In the genomic region with DNA sequence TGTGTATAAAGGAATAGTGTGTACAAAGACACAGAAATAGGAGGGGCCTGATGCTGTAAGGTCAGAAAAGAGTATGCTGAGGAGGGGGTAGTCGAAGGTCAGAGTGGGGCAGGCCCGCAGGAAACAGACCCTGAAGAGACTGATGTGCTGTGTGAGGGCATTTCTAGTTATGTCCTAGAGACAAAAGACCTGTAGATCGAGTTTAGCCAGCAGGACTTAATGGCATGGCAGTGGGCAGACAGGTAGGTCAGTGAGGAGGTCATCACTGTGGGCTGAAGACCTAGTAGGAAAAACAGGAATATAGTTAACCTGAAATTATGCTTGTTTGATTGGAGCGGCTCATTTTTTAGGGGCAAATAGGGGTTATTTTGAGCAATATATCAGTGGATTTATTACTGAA, we compare ENCODE assay signal across 21 cellular contexts. TPM values are rescaled to one million over a fixed set of nuclear protein-coding genes. Genes with fewer than 3 reads are reported as not detected.
DNase-seq lines count a peak whose midpoint lies in the region; ATAC-seq, FAIRE-seq and TF ChIP-seq lines count a peak whose summit lies in the region.
"Had no signal": no experiment of that assay in that cellular context is flagged by ENCODE, and none has a peak within 500 bp of the region (broad histone marks: within the 10 kb centered on the region; RNA-seq: fewer than 3 reads in every experiment).

No MANE protein-coding gene starts in this region.

- H3K4me3 ChIP-seq in K562, result no peak overlapping the region
- H3K4me3 ChIP-seq in mesenchymal stem cell (ENCODE audit: insufficient read depth in 1 of 2, low read depth in 1 of 2, low read length in 2 of 2), result no peak overlapping the region
- H3K4me3 ChIP-seq in gastrocnemius medialis, result no peak overlapping the region
- no peak overlapping the region for H3K4me3 ChIP-seq in aorta (ENCODE audit: low read length in 2 of 2)
- no peak overlapping the region for H3K4me3 ChIP-seq in Karpas-422 (ENCODE audit: low read length)
- H3K4me3 ChIP-seq: GM23248, lower lobe of right lung, prostate gland, transverse colon had no signal

- no peak for TF ChIP-seq CTCF in K562 (IDR thresholded peaks at IDR 0.05 in 2 of 3, conservative IDR thresholded peaks at IDR 0.05 in 1 of 3; ENCODE audit: insufficient read depth in 2 of 3, low read depth in 1 of 3, low read length in 3 of 3)
- no peak for TF ChIP-seq CTCF in gastrocnemius medialis (IDR thresholded peaks at IDR 0.05 in 4 of 5, conservative IDR thresholded peaks at IDR 0.05 in 1 of 5)

- H3K14ac ChIP-seq in mesenchymal stem cell (ENCODE audit: low read length in 2 of 2), result no peak overlapping the region

- H3K4me2 ChIP-seq in K562 (ENCODE audit: insufficient read depth, low read length), result no peak overlapping the region
- H3K4me2 ChIP-seq in mesenchymal stem cell (ENCODE audit: low read length, poor library complexity, severe bottlenecking), result no peak overlapping the region
- no peak overlapping the region for H3K4me2 ChIP-seq in Karpas-422 (ENCODE audit: low read depth, low read length, poor library complexity, severe bottlenecking)

- no peak overlapping the region for H3K23ac ChIP-seq in mesenchymal stem cell (ENCODE audit: low read length in 2 of 2)

- POLR2A ChIA-PET in K562 (lab: Yijun Ruan, JAX), result interaction anchor here (0.7 to 0.8 kb wide), 2 partner anchors 9 to 33 kb away, joined by 3 to 4 read pairs; no protein-coding TSS in a partner anchor
- POLR2A ChIA-PET in activated CD4-positive, alpha-beta T cell treated with anti-CD3 and anti-CD28 coated beads for 36 hours (lab: Charles Lee), result no interaction called here

- no peak for FAIRE-seq in K562 (lab: Jason Lieb, UNC)

- H3K9me2 ChIP-seq in Karpas-422 (replicated peaks; ENCODE audit: insufficient read depth, low read length), result no peaks in the 10 kb centered on the region

- TF ChIP-seq POLR2A in K562 (conservative IDR thresholded peaks at IDR 0.05) (no peak), gastrocnemius medialis (IDR thresholded peaks at IDR 0.05) (no peak)

- H3K79me2 ChIP-seq in K562 (ENCODE audit: control insufficient read depth, insufficient read depth, low read length) (peaks cover 53% of the 10 kb centered on the region), Karpas-422 (ENCODE audit: low read length) (peaks cover 39% of the 10 kb centered on the region)

- DNase-seq in ELF-1 (ENCODE audit: low read depth, low spot score) (peak; percentile 42), K562 (ENCODE audit: extremely low read depth in 1 of 4, low spot score in 3 of 4) (no peak), mesenchymal stem cell (no peak), gastrocnemius medialis (no peak), aorta (no peak), Karpas-422 (no peak)
- no peak for DNase-seq in activated CD4-positive, alpha-beta T cell treated with anti-CD3 and anti-CD28 coated beads for 36 hours
- DNase-seq: activated naive CD4-positive, alpha-beta T cell; anterior cingulate cortex; COR-L47; lower lobe of right lung; naive B cell; NCI-H146; NCI-H2171 treated with DMSO at 0.1 percent for 48 hours; NCI-H69; stimulated activated naive B cell treated with anti-CD40 and anti-IgM and Interleukin-4, amounts not matched to agents 10 μg/mL and 1 μg/mL and 100 μg/mL, for 72 hours; transverse colon had no signal

- H3K9me3 Mint-ChIP-seq in activated CD4-positive, alpha-beta T cell treated with anti-CD3 and anti-CD28 coated beads for 36 hours (ENCODE audit: low read depth), result peaks cover 3% of the 10 kb centered on the region

- H2AFZ ChIP-seq in K562 (ENCODE audit: low read depth, low read length) (no peak overlapping the region), mesenchymal stem cell (ENCODE audit: low read depth, low read length) (no peak overlapping the region), Karpas-422 (ENCODE audit: low read length) (no peak overlapping the region)
- H2AFZ ChIP-seq: GM23248 had no signal

- H2AK5ac ChIP-seq in mesenchymal stem cell (ENCODE audit: low read length, severe bottlenecking), result no peak overlapping the region

- no peak overlapping the region for H2BK5ac ChIP-seq in mesenchymal stem cell (ENCODE audit: low read depth, low read length, poor library complexity, severe bottlenecking)

- H4K91ac ChIP-seq in mesenchymal stem cell (ENCODE audit: low read length), result no peak overlapping the region

- H4K8ac ChIP-seq in mesenchymal stem cell (ENCODE audit: low read length), result no peak overlapping the region

- ATAC-seq in K562 (peak; percentile 43), gastrocnemius medialis (no peak), HG03520 (IDR thresholded peaks at IDR 0.05; ENCODE audit: unreplicated experiment) (no peak), aorta (ENCODE audit: low FRiP score) (no peak)
- no peak for ATAC-seq in activated CD4-positive, alpha-beta T cell treated with anti-CD3 and anti-CD28 coated beads for 36 hours
- ATAC-seq: stimulated activated naive B cell treated with anti-CD40 and anti-IgM and Interleukin-4, amounts not matched to agents 10 μg/mL and 1 μg/mL and 100 μg/mL, for 72 hours had no signal

- H3K4me1 Mint-ChIP-seq in activated CD4-positive, alpha-beta T cell treated with anti-CD3 and anti-CD28 coated beads for 36 hours, result no peaks in the 10 kb centered on the region
- H3K4me1 Mint-ChIP-seq: stimulated activated naive B cell treated with anti-CD40 and anti-IgM and Interleukin-4, amounts not matched to agents 10 μg/mL and 1 μg/mL and 100 μg/mL, for 72 hours had no signal

- H3K4me3 Mint-ChIP-seq in activated CD4-positive, alpha-beta T cell treated with anti-CD3 and anti-CD28 coated beads for 36 hours, result no peak overlapping the region
- H3K4me3 Mint-ChIP-seq: naive B cell; stimulated activated naive B cell treated with anti-CD40 and anti-IgM and Interleukin-4, amounts not matched to agents 10 μg/mL and 1 μg/mL and 100 μg/mL, for 72 hours; T-helper 1 cell treated with Interleukin-12 subunit alpha and Interleukin-12 subunit beta and Interleukin-4 antibody, amounts not matched to agents 30 μg/mL and 1 μg/mL, for 36 hours had no signal

- peaks cover 3 to 17% of the 10 kb centered on the region in 2 experiments; a peak in 4 of 5 replicates for H3K4me1 ChIP-seq in K562 (replicated peaks in 1 of 2; ENCODE audit: control insufficient read depth in 2 of 2, insufficient read depth in 2 of 2, low read length in 2 of 2)
- peaks cover 12% of the 10 kb centered on the region for H3K4me1 ChIP-seq in mesenchymal stem cell (ENCODE audit: control insufficient read depth, insufficient read depth, low read depth, low read length)
- peaks cover 28 to 43% of the 10 kb centered on the region in 2 donors for H3K4me1 ChIP-seq in gastrocnemius medialis
- peaks cover 0 to 2% of the 10 kb centered on the region in 2 donors for H3K4me1 ChIP-seq in aorta (ENCODE audit: control insufficient read depth in 1 of 2, insufficient read depth in 2 of 2, low read length in 2 of 2)
- peaks cover 7% of the 10 kb centered on the region for H3K4me1 ChIP-seq in Karpas-422 (ENCODE audit: low read length)
- H3K4me1 ChIP-seq: prostate gland had no signal

- H3K9me1 ChIP-seq in K562 (ENCODE audit: control insufficient read depth, insufficient read depth, low read length), result no peaks in the 10 kb centered on the region

- H3K27ac ChIP-seq in K562 (ENCODE audit: extremely low read depth, low read depth, low read length), result peak overlapping the region; percentile 3; the same call in 1 of the 3 replicates
- H3K27ac ChIP-seq in mesenchymal stem cell (ENCODE audit: low read length, poor library complexity, severe bottlenecking), result no peak overlapping the region
- peak overlapping the region; percentile 72 to 86 (median 81) for H3K27ac ChIP-seq in gastrocnemius medialis
- no peak overlapping the region for H3K27ac ChIP-seq in aorta (ENCODE audit: low read depth in 1 of 2, low read length in 2 of 2)
- H3K27ac ChIP-seq in Karpas-422 (ENCODE audit: low read length), result no peak overlapping the region
- H3K27ac ChIP-seq: GM23248, lower lobe of right lung had no signal

- H3K36me3 Mint-ChIP-seq in activated CD4-positive, alpha-beta T cell treated with anti-CD3 and anti-CD28 coated beads for 36 hours (ENCODE audit: low read depth), result peaks cover 28% of the 10 kb centered on the region

- H4K20me1 ChIP-seq in K562 (replicated peaks; ENCODE audit: control insufficient read depth, insufficient read depth, low read length), result peaks cover 6% of the 10 kb centered on the region
- no peaks in the 10 kb centered on the region for H4K20me1 ChIP-seq in Karpas-422 (ENCODE audit: insufficient read depth, low read depth, low read length)

- H3K27me3 ChIP-seq in K562 (ENCODE audit: control insufficient read depth in 2 of 2, insufficient read depth in 2 of 2, low read length in 2 of 2) (no peaks in the 10 kb centered on the region), mesenchymal stem cell (ENCODE audit: control insufficient read depth in 1 of 2, insufficient read depth in 1 of 2, low read length in 2 of 2) (no peaks in the 10 kb centered on the region), gastrocnemius medialis (no peaks in the 10 kb centered on the region), aorta (ENCODE audit: control insufficient read depth in 1 of 2, insufficient read depth in 2 of 2, low read length in 1 of 2) (no peaks in the 10 kb centered on the region), Karpas-422 (ENCODE audit: low read length) (no peaks in the 10 kb centered on the region)
- H3K27me3 ChIP-seq: transverse colon had no signal

- H3K9me3 ChIP-seq in K562 (replicated peaks; ENCODE audit: control insufficient read depth, insufficient read depth, low read depth, low read length), result no peaks in the 10 kb centered on the region
- no peaks in the 10 kb centered on the region for H3K9me3 ChIP-seq in mesenchymal stem cell (ENCODE audit: control insufficient read depth, low read length)
- no peaks in the 10 kb centered on the region for H3K9me3 ChIP-seq in gastrocnemius medialis
- H3K9me3 ChIP-seq in aorta (ENCODE audit: control insufficient read depth, low read length), result no peaks in the 10 kb centered on the region
- no peaks in the 10 kb centered on the region for H3K9me3 ChIP-seq in Karpas-422 (ENCODE audit: low read length)
- H3K9me3 ChIP-seq: lower lobe of right lung, prostate gland, transverse colon had no signal

- no peak for TF ChIP-seq EP300 in K562 (IDR thresholded peaks at IDR 0.05; ENCODE audit: low read length)

- peak overlapping the region in 1 of 2 experiments; percentile 37 for H3K18ac ChIP-seq in mesenchymal stem cell (ENCODE audit: low read depth in 1 of 2, low read length in 2 of 2)

- 70% methylated on average over 4 of the region's 4 CpGs for WGBS in K562 (ENCODE audit: insufficient coverage, low coverage, missing lambda C conversion rate)
- WGBS in mesenchymal stem cell, result 89% methylated on average over 3 of the region's 4 CpGs
- WGBS in aorta, 2 donors, result 80 to 84% methylated on average over 4 of the region's 4 CpGs

- no peak for TF ChIP-seq RAD21 in K562 (CRISPR knock-in tag; conservative IDR thresholded peaks at IDR 0.05 in 1 of 2, IDR thresholded peaks at IDR 0.05 in 1 of 2)

- in situ Hi-C loops in K562 (cut with MboI), result no loop called here
- in situ Hi-C loops in gastrocnemius medialis (cut with MboI; ENCODE audit: low sequenced_read_pairs in 4 of 4), result no loop called here

- no peak overlapping the region for H2BK12ac ChIP-seq in mesenchymal stem cell (ENCODE audit: low read length in 2 of 2)

- H3K27me3 Mint-ChIP-seq in activated CD4-positive, alpha-beta T cell treated with anti-CD3 and anti-CD28 coated beads for 36 hours, result no peaks in the 10 kb centered on the region
- H3K27me3 Mint-ChIP-seq: naive B cell; stimulated activated naive B cell treated with anti-CD40 and anti-IgM and Interleukin-4, amounts not matched to agents 10 μg/mL and 1 μg/mL and 100 μg/mL, for 72 hours had no signal

- no peak overlapping the region for H2BK120ac ChIP-seq in mesenchymal stem cell (ENCODE audit: low read depth, low read length)

- no peak overlapping the region for H3K27ac Mint-ChIP-seq in activated CD4-positive, alpha-beta T cell treated with anti-CD3 and anti-CD28 coated beads for 36 hours
- H3K27ac Mint-ChIP-seq: stimulated activated naive B cell treated with anti-CD40 and anti-IgM and Interleukin-4, amounts not matched to agents 10 μg/mL and 1 μg/mL and 100 μg/mL, for 72 hours; T-helper 1 cell treated with Interleukin-12 subunit alpha and Interleukin-12 subunit beta and Interleukin-4 antibody, amounts not matched to agents 30 μg/mL and 1 μg/mL, for 36 hours had no signal

- intact Hi-C loops in K562 (cut with micrococcal nuclease), result no loop called here
- intact Hi-C loops in gastrocnemius medialis (cut with DNase I; ENCODE audit: low total_unique reads), result no loop called here
- intact Hi-C loops in aorta (cut with DNase I), result no loop called here
- intact Hi-C loops in activated CD4-positive, alpha-beta T cell treated with anti-CD3 and anti-CD28 coated beads for 36 hours (cut with DNase I, micrococcal nuclease), result no loop called here

- H3K9ac ChIP-seq in K562 (ENCODE audit: insufficient read depth in 1 of 2, low read depth in 2 of 2, low read length in 2 of 2), result no peak overlapping the region; a peak in 1 of 4 replicates
- H3K9ac ChIP-seq in mesenchymal stem cell (ENCODE audit: low read length), result peak overlapping the region; percentile 28
- H3K9ac ChIP-seq in Karpas-422 (ENCODE audit: low read length), result no peak overlapping the region
- H3K9ac ChIP-seq: GM23248 had no signal

- BruUV-seq in K562 (replicated peaks; lab: Mats Ljungman, UMichigan), result no TSS peak

- H3K36me3 ChIP-seq in K562 (ENCODE audit: control insufficient read depth, insufficient read depth, low read length) (peaks cover 35% of the 10 kb centered on the region), mesenchymal stem cell (ENCODE audit: control insufficient read depth in 1 of 2, insufficient read depth in 2 of 2, low read depth in 1 of 2, low read length in 2 of 2) (peaks cover 5 to 15% of the 10 kb centered on the region in 2 experiments), gastrocnemius medialis (no peaks in the 10 kb centered on the region), aorta (ENCODE audit: control insufficient read depth in 1 of 2, insufficient read depth in 2 of 2, low read length in 1 of 2) (no peaks in the 10 kb centered on the region), Karpas-422 (ENCODE audit: insufficient read depth, low read length) (peaks cover 10% of the 10 kb centered on the region; the same call in 1 of the 2 replicates)
- H3K36me3 ChIP-seq: prostate gland had no signal

- no peak overlapping the region for H3K4ac ChIP-seq in mesenchymal stem cell (ENCODE audit: low read depth in 1 of 2, low read length in 2 of 2)

- H3K79me1 ChIP-seq in mesenchymal stem cell (replicated peaks; ENCODE audit: low read length, poor library complexity, severe bottlenecking), result peaks cover 11% of the 10 kb centered on the region

- no peak overlapping the region for H2BK15ac ChIP-seq in mesenchymal stem cell (ENCODE audit: low read depth, poor library complexity, severe bottlenecking)

- CTCF ChIA-PET in K562 (lab: Yijun Ruan, JAX; ENCODE audit: low intra/inter-chr PET ratio), result no interaction called here
- CTCF ChIA-PET in activated CD4-positive, alpha-beta T cell treated with anti-CD3 and anti-CD28 coated beads for 36 hours (lab: Charles Lee), result interaction anchor here (0.9 to 1.0 kb wide), 2 partner anchors 9 to 24 kb away, joined by 3 read pairs; no protein-coding TSS in a partner anchor

RNA-seq across cellular contexts. Expression of a gene that starts 57.1 kb away (rescaled TPM):
- total RNA-seq in K562 (2011; cell fraction: chromatin; rRNA removed; ENCODE audit: low replicate concordance), result 83.2 and 85.7 TPM in 2 replicates
- total RNA-seq in K562 (2011; cell fraction: nucleolus; rRNA removed), result 15.8 and 19.9 TPM in 2 replicates
- 25.1 and 27.5 TPM in 2 replicates for total RNA-seq in K562 (2011; cell fraction: nucleoplasm; rRNA removed)
- total RNA-seq in K562 (2014; rRNA removed), result 9.0 and 9.5 TPM in 2 replicates
- 16.0 and 18.7 TPM in 2 replicates for total RNA-seq in K562 (2014; rRNA removed; fragmentation: Illumina TruSeq; extraction: Trizol)
- total RNA-seq in K562 (2015; rRNA removed; fragmentation: Illumina TruSeq; extraction: Trizol), result 13.0 and 13.6 TPM in 2 replicates
- 14.7 TPM in 2 replicates for total RNA-seq in K562 (2021)
- 17.4 and 17.9 TPM in 2 replicates for polyA plus RNA-seq in K562 (2011; rRNA removed)
- 6.1 and 8.0 TPM in 2 replicates for polyA plus RNA-seq in K562 (2011; cell fraction: cytosol; rRNA removed)
- polyA plus RNA-seq in K562 (2011; cell fraction: nucleus; rRNA removed), result 14.6 and 18.0 TPM in 2 replicates
- 7.9 and 12.6 TPM in 2 replicates for polyA plus RNA-seq in K562 (2012)
- 11.8 and 13.0 TPM in 2 replicates for polyA plus RNA-seq in K562 (2014; fragmentation: Illumina TruSeq; extraction: Trizol)
- 1 to 10 TPM; 3.5 to 4.2 TPM for polyA plus RNA-seq in K562 (2014; fragmentation: Nextera tagmentation; extraction: Ambion mirVana)
- 10.1 and 11.9 TPM in 2 replicates for polyA plus RNA-seq in K562 (2014; rRNA removed)
- polyA minus RNA-seq in K562 (2011; rRNA and poly(A)+ RNA removed), result 26.5 and 30.1 TPM in 2 replicates
- polyA minus RNA-seq in K562 (2011; cell fraction: cytosol; rRNA and poly(A)+ RNA removed), result 7.4 and 10.6 TPM in 2 replicates
- polyA minus RNA-seq in K562 (2011; cell fraction: nucleus; rRNA and poly(A)+ RNA removed), result 15.9 and 24.1 TPM in 2 replicates
- 13.4 TPM for polyA plus RNA-seq in mesenchymal stem cell (2013, experiment 1 of 2)
- 13.7 TPM for polyA plus RNA-seq in mesenchymal stem cell (2013, experiment 2 of 2)
- 10 to 100 TPM; 39.1 to 66.4 (median 60.4) TPM for total RNA-seq in gastrocnemius medialis
- 10 to 100 TPM; 32.0 to 38.8 TPM for total RNA-seq in aorta
- 1 to 10 TPM; 7.9 to 9.2 TPM for polyA plus RNA-seq in aorta
- total RNA-seq in activated CD4-positive, alpha-beta T cell treated with anti-CD3 and anti-CD28 coated beads for 36 hours, result 10 to 100 TPM in 1 of 2 experiments, 1 to 10 TPM in 1; 9.4 to 13.1 TPM
- 10.9 and 11.8 TPM in 2 replicates for total RNA-seq in Karpas-422 (2014; rRNA removed; shearing (Covaris generic); ENCODE audit: low replicate concordance)

Comparison
In these comparisons a context has a peak if more than half of its experiments do, and no peak if none do; other contexts are left out.
1. H3K27ac ChIP-seq: peak in K562 (single experiment) and gastrocnemius medialis (4 of 4); none in mesenchymal stem cell (single experiment), aorta (0 of 2) and Karpas-422 (single experiment).